In genomic region chrX:101385026-101385684, GRCh38 we compare ENCODE assay signal across 1 cellular context.
TF ChIP-seq lines count a peak whose summit lies in the region.

No MANE protein-coding gene starts in this region.

TF ChIP-seq in GM12878, 131 proteins besides CTCF, POLR2A, EP300 and RAD21:
- peak; percentile 32; the same call in 1 of the 2 replicates for TF ChIP-seq ZNF687 (IDR thresholded peaks at IDR 0.05)
- 0 out of 2 replicates have a peak, but pooled peaks have one; percentile 17 for TF ChIP-seq HDGF (IDR thresholded peaks at IDR 0.05)
- no peak for TF ChIP-seq BCLAF1 (IDR thresholded peaks at IDR 0.05)
- TF ChIP-seq MLLT1 (IDR thresholded peaks at IDR 0.05): 0 out of 2 replicates have a peak, but pooled peaks have one; percentile 13
